4 cellular contexts compared by ENCODE assay signal in the genomic region with DNA sequence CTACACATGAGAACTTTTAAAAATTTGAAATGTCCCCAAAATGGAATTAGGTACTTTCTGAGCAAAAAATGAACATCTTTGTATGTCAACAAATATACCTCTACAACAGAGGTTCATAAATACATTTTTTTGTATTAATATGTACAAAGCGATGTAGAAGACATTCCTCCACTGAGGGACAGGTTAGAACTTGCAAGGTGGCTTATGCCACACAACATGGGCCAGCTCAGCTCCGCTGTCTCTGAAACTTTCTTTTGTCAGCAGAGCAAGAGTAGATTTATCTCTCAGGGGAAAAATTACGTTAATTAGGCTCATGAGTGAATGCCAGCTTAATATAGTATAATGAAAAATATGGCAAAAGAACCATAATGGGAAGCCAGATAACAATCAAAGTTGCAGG.
"Had no signal": no experiment of that assay in that cellular context is flagged by ENCODE, and none has a peak within 500 bp of the region (broad histone marks: within the 10 kb centered on the region; RNA-seq: fewer than 3 reads in every experiment).

No MANE protein-coding gene starts in this region.

- H3K4me3 ChIP-seq: GM23338 had no signal

- H2AFZ ChIP-seq: GM23338 had no signal

- H3K9me3 Mint-ChIP-seq: GM23338, H9 had no signal

- H3K4me1 Mint-ChIP-seq: GM23338, H9 had no signal

- H3K4me3 Mint-ChIP-seq: GM23338, H9 had no signal

- DNase-seq: H9, HCEC 1CT, IMR-90 had no signal

- H3K4me2 ChIP-seq: GM23338 had no signal

- H3K27ac Mint-ChIP-seq: GM23338, H9 had no signal
